Comparison of ENCODE assay signal across 8 cellular contexts in genomic region chr5:177456591-177456964, GRCh38. TPM values are rescaled to one million over a fixed set of nuclear protein-coding genes. Genes with fewer than 3 reads are reported as not detected.
DNase-seq lines count a peak whose midpoint lies in the region; ATAC-seq and TF ChIP-seq lines count a peak whose summit lies in the region.

No MANE protein-coding gene starts in this region.

- no peak overlapping the region for H2AFZ ChIP-seq in Loucy (ENCODE audit: low read length)

- no peaks in the 10 kb centered on the region for H3K79me2 ChIP-seq in Loucy (ENCODE audit: insufficient read depth, low read length)

- peaks cover 1% of the 10 kb centered on the region; the same call in 1 of the 2 replicates for H3K36me3 ChIP-seq in Caco-2 (ENCODE audit: control insufficient read depth, insufficient read depth, low read length)
- H3K36me3 ChIP-seq in Loucy (ENCODE audit: insufficient read depth, low read length), result no peaks in the 10 kb centered on the region
- H3K36me3 ChIP-seq in ectodermal cell (ENCODE audit: control insufficient read depth, insufficient read depth, low read length), result peaks cover 36% of the 10 kb centered on the region

- no peak overlapping the region for H3K9ac ChIP-seq in Loucy (ENCODE audit: low read depth, low read length, poor library complexity, severe bottlenecking)

- peak overlapping the region; percentile 24 for H3K4me2 ChIP-seq in Loucy (ENCODE audit: low read depth, low read length, poor library complexity, severe bottlenecking)

- H3K4me1 Mint-ChIP-seq in Caco-2 (ENCODE audit: low read depth, unreplicated experiment), result peaks cover 11% of the 10 kb centered on the region
- H3K4me1 Mint-ChIP-seq in progenitor cell of endocrine pancreas (ENCODE audit: low read depth), result peaks cover 10% of the 10 kb centered on the region

- no peaks in the 10 kb centered on the region for H3K27me3 Mint-ChIP-seq in Caco-2 (ENCODE audit: insufficient read depth, unreplicated experiment)
- H3K27me3 Mint-ChIP-seq in progenitor cell of endocrine pancreas, result no peaks in the 10 kb centered on the region

- peak overlapping the region; percentile 87 for H3K27ac Mint-ChIP-seq in Caco-2 (ENCODE audit: unreplicated experiment)
- peak overlapping the region; percentile 91 for H3K27ac Mint-ChIP-seq in progenitor cell of endocrine pancreas

- H3K9me3 Mint-ChIP-seq in Caco-2 (ENCODE audit: unreplicated experiment) (no peaks in the 10 kb centered on the region), progenitor cell of endocrine pancreas (ENCODE audit: low read depth) (no peaks in the 10 kb centered on the region)

- H3K9me2 ChIP-seq in Loucy (replicated peaks; ENCODE audit: low read depth, low read length), result no peaks in the 10 kb centered on the region

- H3K9me3 ChIP-seq in Caco-2 (no peaks in the 10 kb centered on the region), Loucy (ENCODE audit: insufficient read depth, low read depth, low read length) (no peaks in the 10 kb centered on the region), ectodermal cell (ENCODE audit: control insufficient read depth, low read length) (no peaks in the 10 kb centered on the region)

- no peak for DNase-seq in Caco-2
- DNase-seq in progenitor cell of endocrine pancreas (ENCODE audit: low spot score, unreplicated experiment), result no peak
- DNase-seq in middle frontal gyrus (ENCODE audit: extremely low spot score, low spot score), result no peak
- DNase-seq in NCI-H2081 treated with DMSO at 0.1 percent for 48 hours (lab: John Stamatoyannopoulos, UW), result no peak
- no peak for DNase-seq in left colon
- no peak for DNase-seq in EL

- H3K36me3 Mint-ChIP-seq in Caco-2 (ENCODE audit: insufficient read depth, unreplicated experiment), result peaks cover 82% of the 10 kb centered on the region
- H3K36me3 Mint-ChIP-seq in progenitor cell of endocrine pancreas (ENCODE audit: insufficient read depth), result peaks cover 12% of the 10 kb centered on the region

- WGBS in ectodermal cell, 2 experiments, result 58 to 61% methylated on average over 10 to 12 of the region's 12 CpGs

- peak overlapping the region; percentile 8 for H3K27ac ChIP-seq in ectodermal cell (ENCODE audit: insufficient read depth, low read depth, low read length, poor library complexity, severe bottlenecking)

- peaks cover 13% of the 10 kb centered on the region for H4K20me1 ChIP-seq in Loucy (ENCODE audit: insufficient read depth, low read length, poor library complexity, severe bottlenecking)

- ATAC-seq in left colon, result no peak

- no TSS peak for BruUV-seq in Caco-2 (replicated peaks; lab: Mats Ljungman, UMichigan)

- no peaks in the 10 kb centered on the region; the same call in 1 of the 2 replicates for H3F3A ChIP-seq in Loucy (ENCODE audit: low read depth)

- CTCF ChIA-PET in Caco-2 (lab: Charles Lee), result interaction anchor here (1.3 to 1.6 kb wide), 3 partner anchors 30 to 53 kb away, joined by 3 to 27 read pairs (median 7); partner anchors contain the start of gene GRK6

- TF ChIP-seq CTCF in Caco-2 (IDR thresholded peaks at IDR 0.05; ENCODE audit: insufficient read depth in 1 of 2, low read depth in 1 of 2, low read length in 1 of 2, severe bottlenecking in 1 of 2, unreplicated experiment in 1 of 2) (no peak), Loucy (conservative IDR thresholded peaks at IDR 0.05; ENCODE audit: low read length) (no peak; the same call in 1 of the 2 replicates), progenitor cell of endocrine pancreas (IDR thresholded peaks at IDR 0.05; ENCODE audit: unreplicated experiment) (no peak)

- POLR2A ChIA-PET in Caco-2 (lab: Charles Lee), result no interaction called here

- H3K4me3 Mint-ChIP-seq in Caco-2 (ENCODE audit: unreplicated experiment) (peak overlapping the region; percentile 77), progenitor cell of endocrine pancreas (ENCODE audit: low read depth) (no peak overlapping the region)

- H3K4me3 ChIP-seq in Caco-2 (ENCODE audit: low read depth, low read length) (no peak overlapping the region), Loucy (ENCODE audit: low read length, poor library complexity, severe bottlenecking) (no peak overlapping the region), ectodermal cell (ENCODE audit: insufficient read depth, low read depth, low read length) (no peak overlapping the region)

- intact Hi-C loops in Caco-2 (cut with micrococcal nuclease; ENCODE audit: unreplicated experiment), result loop anchor here (1.0 to 2.0 kb wide), 2 partner anchors 16 to 41 kb away; partner anchors contain the start of genes DBN1 and PDLIM7
- intact Hi-C loops in left colon (cut with DNase I, micrococcal nuclease), result no loop called here

- H3K27me3 ChIP-seq in Caco-2 (replicated peaks; ENCODE audit: control insufficient read depth, insufficient read depth, low read length) (no peaks in the 10 kb centered on the region), Loucy (ENCODE audit: insufficient read depth, low read length, poor library complexity, severe bottlenecking) (no peaks in the 10 kb centered on the region), ectodermal cell (ENCODE audit: control insufficient read depth, insufficient read depth, low read length, poor library complexity, severe bottlenecking) (no peaks in the 10 kb centered on the region)

- peaks cover 7% of the 10 kb centered on the region; the same call in 1 of the 2 replicates for H3K4me1 ChIP-seq in Caco-2
- no peaks in the 10 kb centered on the region for H3K4me1 ChIP-seq in Loucy (ENCODE audit: insufficient read depth, low read length, poor library complexity, severe bottlenecking)
- peaks cover 17% of the 10 kb centered on the region for H3K4me1 ChIP-seq in ectodermal cell (ENCODE audit: control insufficient read depth, insufficient read depth, low read length)

RNA-seq across cellular contexts. Expression of gene PRR7, which starts 10.0 kb away (rescaled TPM):
- total RNA-seq in Caco-2 (2022) (4.7 and 5.7 TPM in 2 replicates), progenitor cell of endocrine pancreas (11.7 and 13.1 TPM in 2 replicates), left colon (1 to 10 TPM; 1.6 to 2.2 TPM)
- 16.6 TPM for polyA plus RNA-seq in ectodermal cell (2013, experiment 1 of 4)
- 13.0 TPM for polyA plus RNA-seq in ectodermal cell (2013, experiment 2 of 4)
- polyA plus RNA-seq in ectodermal cell (2013, experiment 3 of 4), result 13.3 TPM
- 16.5 TPM for polyA plus RNA-seq in ectodermal cell (2013, experiment 4 of 4)

RNA-seq across cellular contexts. Expression of gene DBN1, which starts 16.9 kb away (rescaled TPM):
- total RNA-seq in Caco-2 (2022) (139 and 144 TPM in 2 replicates), progenitor cell of endocrine pancreas (396 and 422 TPM in 2 replicates), left colon (10 to 100 TPM; 11.8 to 18.8 TPM)
- 451 TPM for polyA plus RNA-seq in ectodermal cell (2013, experiment 1 of 4)
- polyA plus RNA-seq in ectodermal cell (2013, experiment 2 of 4), result 443 TPM
- polyA plus RNA-seq in ectodermal cell (2013, experiment 3 of 4), result 312 TPM
- polyA plus RNA-seq in ectodermal cell (2013, experiment 4 of 4), result 341 TPM

RNA-seq across cellular contexts. Expression of gene GRK6, which starts 30.1 kb away (rescaled TPM):
- 64.4 and 71.9 TPM in 2 replicates for total RNA-seq in Caco-2 (2022)
- 34.2 TPM for polyA plus RNA-seq in ectodermal cell (2013, experiment 1 of 4)
- polyA plus RNA-seq in ectodermal cell (2013, experiment 2 of 4), result 34.6 TPM
- 25.3 TPM for polyA plus RNA-seq in ectodermal cell (2013, experiment 3 of 4)
- 27.2 TPM for polyA plus RNA-seq in ectodermal cell (2013, experiment 4 of 4)
- 40.2 and 43.0 TPM in 2 replicates for total RNA-seq in progenitor cell of endocrine pancreas
- total RNA-seq in left colon, result 10 to 100 TPM; 34.6 to 43.5 TPM

RNA-seq across cellular contexts. Expression of gene PDLIM7, which starts 40.8 kb away (rescaled TPM):
- total RNA-seq in Caco-2 (2022), result 49.1 and 56.8 TPM in 2 replicates
- polyA plus RNA-seq in ectodermal cell (2013, experiment 1 of 4), result 367 TPM
- polyA plus RNA-seq in ectodermal cell (2013, experiment 2 of 4), result 396 TPM
- polyA plus RNA-seq in ectodermal cell (2013, experiment 3 of 4), result 299 TPM
- 330 TPM for polyA plus RNA-seq in ectodermal cell (2013, experiment 4 of 4)
- total RNA-seq in progenitor cell of endocrine pancreas, result 113 and 119 TPM in 2 replicates
- 10 to 100 TPM; 12.1 to 56.5 TPM for total RNA-seq in left colon

RNA-seq across cellular contexts. Expression of gene F12, which starts 47.2 kb away (rescaled TPM):
- total RNA-seq in Caco-2 (2022), result 13.3 and 14.0 TPM in 2 replicates
- polyA plus RNA-seq in ectodermal cell (2013, experiment 1 of 4), result 0.78 TPM
- polyA plus RNA-seq in ectodermal cell (2013, experiment 2 of 4), result 0.41 TPM
- 0.43 TPM for polyA plus RNA-seq in ectodermal cell (2013, experiment 3 of 4)
- polyA plus RNA-seq in ectodermal cell (2013, experiment 4 of 4), result 1.0 TPM
- 4.0 and 4.7 TPM in 2 replicates for total RNA-seq in progenitor cell of endocrine pancreas
- 10 to 100 TPM in 1 of 2 donors, 1 to 10 TPM in 1; 9.0 to 11.3 TPM for total RNA-seq in left colon
